Comparison of ENCODE assay signal across 1 cellular context in the genomic region with DNA sequence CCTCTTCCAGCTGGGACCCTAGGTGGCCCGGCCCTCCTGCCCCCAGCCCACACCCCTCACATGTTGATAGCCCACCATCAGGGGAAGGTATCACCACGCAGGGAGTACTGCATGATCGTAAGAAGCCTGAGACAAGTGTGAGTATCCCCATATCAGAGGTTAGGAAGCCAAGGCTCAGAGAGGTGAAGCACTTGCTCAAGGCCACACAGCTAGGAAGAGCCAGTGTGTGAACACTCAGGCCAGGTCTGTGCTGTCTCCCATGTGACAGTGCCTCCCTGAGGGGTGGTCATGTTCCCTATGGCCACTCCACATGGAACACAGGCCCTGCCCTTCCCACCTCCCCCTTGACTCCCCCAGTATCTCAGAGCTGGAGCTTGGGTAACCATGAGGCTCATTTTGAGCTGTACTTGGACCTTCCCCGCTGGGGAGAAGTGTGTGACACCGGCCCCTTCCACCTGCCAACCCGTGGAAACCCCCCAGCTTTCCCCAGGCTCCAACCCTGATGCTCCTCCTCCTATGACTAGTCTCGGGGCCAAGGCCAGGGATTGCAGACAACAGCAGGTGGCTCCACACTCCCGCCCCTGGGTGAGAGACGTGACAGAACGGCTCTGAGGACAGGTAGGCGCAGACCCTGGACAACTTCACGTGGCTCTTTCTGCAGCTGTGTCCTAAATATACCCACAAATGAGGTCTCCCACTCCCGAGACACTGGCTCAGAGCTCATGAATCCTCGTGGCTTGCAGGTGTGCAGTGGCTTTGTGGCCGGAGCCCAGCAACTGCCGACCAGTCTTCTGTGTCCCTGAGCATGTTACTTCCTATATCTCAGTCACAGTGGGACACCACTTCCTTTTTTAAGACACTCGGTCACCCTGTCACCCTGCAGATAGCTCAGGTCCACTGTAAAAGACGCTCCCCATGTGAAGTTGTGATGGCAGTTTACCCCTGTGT.
TF ChIP-seq lines count a peak whose summit lies in the region.

No MANE protein-coding gene starts in this region.

TF ChIP-seq in GM12878, 131 proteins besides CTCF, POLR2A, EP300 and RAD21 (continued from another document and continues in another):
- TF ChIP-seq NR2C1 (IDR thresholded peaks at IDR 0.05) (no peak), ESRRA (IDR thresholded peaks at IDR 0.05; ENCODE audit: low read length) (no peak), KLF5 (IDR thresholded peaks at IDR 0.05; ENCODE audit: partially characterized antibody) (peak; percentile 87), CHD2 (IDR thresholded peaks at IDR 0.05; ENCODE audit: borderline replicate concordance, low read depth, low read length) (peak; percentile 85), PRDM15 (CRISPR knock-in tag; IDR thresholded peaks at IDR 0.05) (no peak), MAX (IDR thresholded peaks at IDR 0.05; ENCODE audit: low read depth, low read length) (no peak; the same call in none of the 2 replicates), EGR1 (IDR thresholded peaks at IDR 0.05; ENCODE audit: borderline replicate concordance in 1 of 2, low read depth in 2 of 2, low read length in 2 of 2) (0 out of 3 replicates have a peak, but pooled peaks of 1 of the 2 experiments have one; percentile 15), ZNF207 (IDR thresholded peaks at IDR 0.05; ENCODE audit: borderline replicate concordance) (no peak), CHD4 (IDR thresholded peaks at IDR 0.05) (no peak), RAD51 (IDR thresholded peaks at IDR 0.05) (peak; percentile 77), ZNF24 (IDR thresholded peaks at IDR 0.05) (peak; percentile 64), TCF3 (IDR thresholded peaks at IDR 0.05; ENCODE audit: borderline replicate concordance, insufficient read depth, low read depth, low read length) (peak; percentile 96), NFIC (IDR thresholded peaks at IDR 0.05; ENCODE audit: low read depth, low read length) (peak; percentile 72; the same call in 1 of the 2 replicates), STAT1 (conservative IDR thresholded peaks at IDR 0.05) (no peak), NFYA (IDR thresholded peaks at IDR 0.05; ENCODE audit: borderline replicate concordance, low read depth, low read length) (no peak), RELB (IDR thresholded peaks at IDR 0.05; ENCODE audit: low read depth) (peak; percentile 99), ZSCAN29 (IDR thresholded peaks at IDR 0.05) (no peak), BCL11A (IDR thresholded peaks at IDR 0.05; ENCODE audit: low read depth, low read length) (peak; percentile 25; the same call in 1 of the 2 replicates), SUZ12 (IDR thresholded peaks at IDR 0.05; ENCODE audit: unreplicated experiment) (no peak), NFXL1 (IDR thresholded peaks at IDR 0.05; ENCODE audit: borderline replicate concordance) (peak; percentile 76; the same call in 1 of the 2 replicates), ZBTB40 (IDR thresholded peaks at IDR 0.05; ENCODE audit: borderline replicate concordance) (peak; percentile 47), FOXM1 (IDR thresholded peaks at IDR 0.05; ENCODE audit: low read depth, low read length) (peak; percentile 93), ZZZ3 (IDR thresholded peaks at IDR 0.05; ENCODE audit: control insufficient read depth, insufficient read length, low read depth) (no peak), JUND (IDR thresholded peaks at IDR 0.05; ENCODE audit: low read depth, low read length) (no peak)
- TF ChIP-seq, protein P1, sequence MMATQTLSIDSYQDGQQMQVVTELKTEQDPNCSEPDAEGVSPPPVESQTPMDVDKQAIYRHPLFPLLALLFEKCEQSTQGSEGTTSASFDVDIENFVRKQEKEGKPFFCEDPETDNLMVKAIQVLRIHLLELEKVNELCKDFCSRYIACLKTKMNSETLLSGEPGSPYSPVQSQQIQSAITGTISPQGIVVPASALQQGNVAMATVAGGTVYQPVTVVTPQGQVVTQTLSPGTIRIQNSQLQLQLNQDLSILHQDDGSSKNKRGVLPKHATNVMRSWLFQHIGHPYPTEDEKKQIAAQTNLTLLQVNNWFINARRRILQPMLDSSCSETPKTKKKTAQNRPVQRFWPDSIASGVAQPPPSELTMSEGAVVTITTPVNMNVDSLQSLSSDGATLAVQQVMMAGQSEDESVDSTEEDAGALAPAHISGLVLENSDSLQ (IDR thresholded peaks at IDR 0.05) = peak; percentile 39; the same call in 1 of the 2 replicates
- TF ChIP-seq, protein P2, sequence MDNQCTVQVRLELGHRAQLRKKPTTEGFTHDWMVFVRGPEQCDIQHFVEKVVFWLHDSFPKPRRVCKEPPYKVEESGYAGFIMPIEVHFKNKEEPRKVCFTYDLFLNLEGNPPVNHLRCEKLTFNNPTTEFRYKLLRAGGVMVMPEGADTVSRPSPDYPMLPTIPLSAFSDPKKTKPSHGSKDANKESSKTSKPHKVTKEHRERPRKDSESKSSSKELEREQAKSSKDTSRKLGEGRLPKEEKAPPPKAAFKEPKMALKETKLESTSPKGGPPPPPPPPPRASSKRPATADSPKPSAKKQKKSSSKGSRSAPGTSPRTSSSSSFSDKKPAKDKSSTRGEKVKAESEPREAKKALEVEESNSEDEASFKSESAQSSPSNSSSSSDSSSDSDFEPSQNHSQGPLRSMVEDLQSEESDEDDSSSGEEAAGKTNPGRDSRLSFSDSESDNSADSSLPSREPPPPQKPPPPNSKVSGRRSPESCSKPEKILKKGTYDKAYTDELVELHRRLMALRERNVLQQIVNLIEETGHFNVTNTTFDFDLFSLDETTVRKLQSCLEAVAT (IDR thresholded peaks at IDR 0.05) = peak; percentile 90
- TF ChIP-seq, protein P3, sequence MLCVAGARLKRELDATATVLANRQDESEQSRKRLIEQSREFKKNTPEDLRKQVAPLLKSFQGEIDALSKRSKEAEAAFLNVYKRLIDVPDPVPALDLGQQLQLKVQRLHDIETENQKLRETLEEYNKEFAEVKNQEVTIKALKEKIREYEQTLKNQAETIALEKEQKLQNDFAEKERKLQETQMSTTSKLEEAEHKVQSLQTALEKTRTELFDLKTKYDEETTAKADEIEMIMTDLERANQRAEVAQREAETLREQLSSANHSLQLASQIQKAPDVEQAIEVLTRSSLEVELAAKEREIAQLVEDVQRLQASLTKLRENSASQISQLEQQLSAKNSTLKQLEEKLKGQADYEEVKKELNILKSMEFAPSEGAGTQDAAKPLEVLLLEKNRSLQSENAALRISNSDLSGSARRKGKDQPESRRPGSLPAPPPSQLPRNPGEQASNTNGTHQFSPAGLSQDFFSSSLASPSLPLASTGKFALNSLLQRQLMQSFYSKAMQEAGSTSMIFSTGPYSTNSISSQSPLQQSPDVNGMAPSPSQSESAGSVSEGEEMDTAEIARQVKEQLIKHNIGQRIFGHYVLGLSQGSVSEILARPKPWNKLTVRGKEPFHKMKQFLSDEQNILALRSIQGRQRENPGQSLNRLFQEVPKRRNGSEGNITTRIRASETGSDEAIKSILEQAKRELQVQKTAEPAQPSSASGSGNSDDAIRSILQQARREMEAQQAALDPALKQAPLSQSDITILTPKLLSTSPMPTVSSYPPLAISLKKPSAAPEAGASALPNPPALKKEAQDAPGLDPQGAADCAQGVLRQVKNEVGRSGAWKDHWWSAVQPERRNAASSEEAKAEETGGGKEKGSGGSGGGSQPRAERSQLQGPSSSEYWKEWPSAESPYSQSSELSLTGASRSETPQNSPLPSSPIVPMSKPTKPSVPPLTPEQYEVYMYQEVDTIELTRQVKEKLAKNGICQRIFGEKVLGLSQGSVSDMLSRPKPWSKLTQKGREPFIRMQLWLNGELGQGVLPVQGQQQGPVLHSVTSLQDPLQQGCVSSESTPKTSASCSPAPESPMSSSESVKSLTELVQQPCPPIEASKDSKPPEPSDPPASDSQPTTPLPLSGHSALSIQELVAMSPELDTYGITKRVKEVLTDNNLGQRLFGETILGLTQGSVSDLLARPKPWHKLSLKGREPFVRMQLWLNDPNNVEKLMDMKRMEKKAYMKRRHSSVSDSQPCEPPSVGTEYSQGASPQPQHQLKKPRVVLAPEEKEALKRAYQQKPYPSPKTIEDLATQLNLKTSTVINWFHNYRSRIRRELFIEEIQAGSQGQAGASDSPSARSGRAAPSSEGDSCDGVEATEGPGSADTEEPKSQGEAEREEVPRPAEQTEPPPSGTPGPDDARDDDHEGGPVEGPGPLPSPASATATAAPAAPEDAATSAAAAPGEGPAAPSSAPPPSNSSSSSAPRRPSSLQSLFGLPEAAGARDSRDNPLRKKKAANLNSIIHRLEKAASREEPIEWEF (IDR thresholded peaks at IDR 0.05; ENCODE audit: insufficient replicate concordance, low read depth, low read length) = peak; percentile 30
- TF ChIP-seq, protein P4, sequence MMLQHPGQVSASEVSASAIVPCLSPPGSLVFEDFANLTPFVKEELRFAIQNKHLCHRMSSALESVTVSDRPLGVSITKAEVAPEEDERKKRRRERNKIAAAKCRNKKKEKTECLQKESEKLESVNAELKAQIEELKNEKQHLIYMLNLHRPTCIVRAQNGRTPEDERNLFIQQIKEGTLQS (IDR thresholded peaks at IDR 0.05; ENCODE audit: borderline replicate concordance, extremely low read depth, low read depth, low read length) = no peak
- TF ChIP-seq, protein P5, sequence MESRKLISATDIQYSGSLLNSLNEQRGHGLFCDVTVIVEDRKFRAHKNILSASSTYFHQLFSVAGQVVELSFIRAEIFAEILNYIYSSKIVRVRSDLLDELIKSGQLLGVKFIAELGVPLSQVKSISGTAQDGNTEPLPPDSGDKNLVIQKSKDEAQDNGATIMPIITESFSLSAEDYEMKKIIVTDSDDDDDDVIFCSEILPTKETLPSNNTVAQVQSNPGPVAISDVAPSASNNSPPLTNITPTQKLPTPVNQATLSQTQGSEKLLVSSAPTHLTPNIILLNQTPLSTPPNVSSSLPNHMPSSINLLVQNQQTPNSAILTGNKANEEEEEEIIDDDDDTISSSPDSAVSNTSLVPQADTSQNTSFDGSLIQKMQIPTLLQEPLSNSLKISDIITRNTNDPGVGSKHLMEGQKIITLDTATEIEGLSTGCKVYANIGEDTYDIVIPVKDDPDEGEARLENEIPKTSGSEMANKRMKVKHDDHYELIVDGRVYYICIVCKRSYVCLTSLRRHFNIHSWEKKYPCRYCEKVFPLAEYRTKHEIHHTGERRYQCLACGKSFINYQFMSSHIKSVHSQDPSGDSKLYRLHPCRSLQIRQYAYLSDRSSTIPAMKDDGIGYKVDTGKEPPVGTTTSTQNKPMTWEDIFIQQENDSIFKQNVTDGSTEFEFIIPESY (IDR thresholded peaks at IDR 0.05) = no peak
